In genomic region chr2:220198911-220199310, GRCh38 we compare ENCODE assay signal across 15 cellular contexts.
DNase-seq lines count a peak whose midpoint lies in the region; ATAC-seq, FAIRE-seq and TF ChIP-seq lines count a peak whose summit lies in the region.
"Had no signal": no experiment of that assay in that cellular context is flagged by ENCODE, and none has a peak within 500 bp of the region (broad histone marks: within the 10 kb centered on the region; RNA-seq: fewer than 3 reads in every experiment).

No MANE protein-coding gene starts in this region.

- no peak overlapping the region for H3T11ph ChIP-seq in H9 (ENCODE audit: low read length)

- H3K4ac ChIP-seq in mesenchymal stem cell (ENCODE audit: low read depth in 1 of 2, low read length in 2 of 2), result no peak overlapping the region
- no peak overlapping the region for H3K4ac ChIP-seq in H9 (ENCODE audit: low read depth, low read length)

- H3K9ac ChIP-seq in astrocyte (ENCODE audit: low read length) (no peak overlapping the region), mesenchymal stem cell (ENCODE audit: low read length) (peak overlapping the region; percentile 27), H9 (ENCODE audit: extremely low read depth, insufficient read length, low read length) (no peak overlapping the region)

- H3K27ac Mint-ChIP-seq in astrocyte (ENCODE audit: unreplicated experiment), result no peak overlapping the region
- H3K27ac Mint-ChIP-seq in H9, result peak overlapping the region in 1 of 3 experiments; percentile 70; a peak in 1 of 7 replicates
- H3K27ac Mint-ChIP-seq: activated CD4-positive, alpha-beta T cell treated with anti-CD3 and anti-CD28 coated beads, Interleukin-2, amount 10 ng/mL, durations not matched to agents 7 days and 5 days; dendritic cell treated with granulocyte-macrophage colony-stimulating factor and Interleukin-4, amounts not matched to agents 40 ng/mL and 50 ng/mL, for 4 days had no signal

- no peaks in the 10 kb centered on the region for H3K23me2 ChIP-seq in H9 (ENCODE audit: insufficient read length, low read depth, low read length, poor library complexity, severe bottlenecking)

- H3K27ac ChIP-seq in astrocyte (ENCODE audit: low read depth, low read length), result no peak overlapping the region
- no peak overlapping the region for H3K27ac ChIP-seq in mesenchymal stem cell (ENCODE audit: low read length, poor library complexity, severe bottlenecking)
- no peak overlapping the region for H3K27ac ChIP-seq in H9 (ENCODE audit: insufficient read length, low read depth, low read length)
- H3K27ac ChIP-seq: heart right ventricle, upper lobe of left lung had no signal

- H4K8ac ChIP-seq in mesenchymal stem cell (ENCODE audit: low read length), result no peak overlapping the region
- H4K8ac ChIP-seq in H9 (replicated peaks; ENCODE audit: insufficient read length, low read depth, low read length), result no peak overlapping the region

- H2BK12ac ChIP-seq in mesenchymal stem cell (ENCODE audit: low read length in 2 of 2) (no peak overlapping the region), H9 (ENCODE audit: insufficient read length, low read depth, low read length) (no peak overlapping the region)

- H3K27me3 Mint-ChIP-seq in astrocyte (ENCODE audit: low read depth, unreplicated experiment) (peaks cover 13% of the 10 kb centered on the region), H9 (ENCODE audit: low read depth) (no peaks in the 10 kb centered on the region; the same call in 1 of the 2 replicates)
- H3K27me3 Mint-ChIP-seq: activated CD4-positive, alpha-beta T cell treated with anti-CD3 and anti-CD28 coated beads, Interleukin-2, amount 10 ng/mL, durations not matched to agents 7 days and 5 days; dendritic cell treated with granulocyte-macrophage colony-stimulating factor and Interleukin-4, amounts not matched to agents 40 ng/mL and 50 ng/mL, for 4 days had no signal

- peaks cover 3% of the 10 kb centered on the region for H3K4me1 ChIP-seq in astrocyte (ENCODE audit: insufficient read depth, low read length)
- H3K4me1 ChIP-seq in mesenchymal stem cell (ENCODE audit: control insufficient read depth, insufficient read depth, low read depth, low read length), result no peaks in the 10 kb centered on the region
- no peaks in the 10 kb centered on the region for H3K4me1 ChIP-seq in H9 (ENCODE audit: insufficient read depth, low read length)
- H3K4me1 ChIP-seq: heart right ventricle, upper lobe of left lung had no signal

- H2BK5ac ChIP-seq in mesenchymal stem cell (ENCODE audit: low read depth, low read length, poor library complexity, severe bottlenecking) (no peak overlapping the region), H9 (ENCODE audit: insufficient read length, low read length) (no peak overlapping the region)

- no peak overlapping the region for H3K4me2 ChIP-seq in astrocyte (ENCODE audit: low read length)
- H3K4me2 ChIP-seq in mesenchymal stem cell (ENCODE audit: low read length, poor library complexity, severe bottlenecking), result no peak overlapping the region
- H3K4me2 ChIP-seq in H9 (ENCODE audit: insufficient read depth, insufficient read length, low read length), result no peak overlapping the region

- H3K9me3 Mint-ChIP-seq in astrocyte (ENCODE audit: unreplicated experiment), result peaks cover 11% of the 10 kb centered on the region
- H3K9me3 Mint-ChIP-seq in H9, result peaks cover 17 to 19% of the 10 kb centered on the region in 2 experiments
- H3K9me3 Mint-ChIP-seq: activated CD4-positive, alpha-beta T cell treated with anti-CD3 and anti-CD28 coated beads, Interleukin-2, amount 10 ng/mL, durations not matched to agents 7 days and 5 days had no signal

- H3K27me3 ChIP-seq in astrocyte (ENCODE audit: insufficient read depth, low read length) (no peaks in the 10 kb centered on the region), mesenchymal stem cell (ENCODE audit: control insufficient read depth in 1 of 2, insufficient read depth in 1 of 2, low read length in 2 of 2) (no peaks in the 10 kb centered on the region), H9 (ENCODE audit: insufficient read depth, low read length) (no peaks in the 10 kb centered on the region)
- H3K27me3 ChIP-seq: upper lobe of left lung had no signal

- DNase-seq in AG09309 (ENCODE audit: low read depth) (peak; percentile 77), HS-5 (ENCODE audit: low read depth) (peak; percentile 71), astrocyte (ENCODE audit: low read depth) (peak; percentile 86), mesenchymal stem cell (no peak), H9 (no peak), mucosa of gallbladder (ENCODE audit: low spot score) (no peak)
- DNase-seq: activated CD4-positive, alpha-beta T cell treated with anti-CD3 and anti-CD28 coated beads, Interleukin-2, amount 10 ng/mL, durations not matched to agents 7 days and 5 days; activated effector memory CD4-positive, alpha-beta T cell treated with anti-CD3 and anti-CD28 coated beads, Interleukin-2, amount 50 U/mL, for 16 hours; heart right ventricle; NCI-H524 treated with DMSO at 0.1 percent for 48 hours; retina; upper lobe of left lung had no signal

- H3K4me3 ChIP-seq in AG09309 (ENCODE audit: control insufficient read depth, low read depth, low read length), result no peak overlapping the region
- H3K4me3 ChIP-seq in astrocyte (ENCODE audit: insufficient read depth, low read depth, low read length), result no peak overlapping the region
- H3K4me3 ChIP-seq in mesenchymal stem cell (ENCODE audit: insufficient read depth in 1 of 2, low read depth in 1 of 2, low read length in 2 of 2), result no peak overlapping the region
- H3K4me3 ChIP-seq: heart right ventricle, upper lobe of left lung had no signal

- no peak overlapping the region for H4K91ac ChIP-seq in mesenchymal stem cell (ENCODE audit: low read length)
- no peak overlapping the region for H4K91ac ChIP-seq in H9 (ENCODE audit: insufficient read length, low read depth, low read length)

- WGBS in mesenchymal stem cell, result 94% methylated on average over 7 of the region's 7 CpGs
- no CpG with 5 or more reads among the region's 7 CpGs for WGBS in H9 (ENCODE audit: extremely low coverage, insufficient read length, low lambda C conversion rate)

- H3K79me1 ChIP-seq in mesenchymal stem cell (replicated peaks; ENCODE audit: low read length, poor library complexity, severe bottlenecking) (no peaks in the 10 kb centered on the region), H9 (ENCODE audit: insufficient read depth, low read depth, low read length, poor library complexity, severe bottlenecking) (no peaks in the 10 kb centered on the region)

- no peak overlapping the region for H4K5ac ChIP-seq in H9 (ENCODE audit: insufficient read length, low read depth, low read length)

- H3K18ac ChIP-seq in mesenchymal stem cell (ENCODE audit: low read depth in 1 of 2, low read length in 2 of 2) (no peak overlapping the region), H9 (ENCODE audit: insufficient read length, low read depth, low read length) (no peak overlapping the region)

- no peak overlapping the region for H3K56ac ChIP-seq in H9 (ENCODE audit: insufficient read length, low read depth, low read length)

- H3K14ac ChIP-seq in mesenchymal stem cell (ENCODE audit: low read length in 2 of 2) (no peak overlapping the region), H9 (ENCODE audit: insufficient read depth, low read length) (no peak overlapping the region)

- H3K9me3 ChIP-seq in astrocyte (ENCODE audit: insufficient read depth, low read depth, low read length) (peaks cover 5% of the 10 kb centered on the region), mesenchymal stem cell (ENCODE audit: control insufficient read depth, low read length) (peaks cover 6% of the 10 kb centered on the region), H9 (ENCODE audit: control insufficient read depth, low read depth, low read length) (no peaks in the 10 kb centered on the region)
- H3K9me3 ChIP-seq: upper lobe of left lung had no signal

- ATAC-seq in HG02938 (IDR thresholded peaks at IDR 0.05; ENCODE audit: unreplicated experiment) (no peak), HG03442 (IDR thresholded peaks at IDR 0.05; ENCODE audit: unreplicated experiment) (no peak)

- H4K20me1 ChIP-seq in astrocyte (ENCODE audit: insufficient read depth, low read length) (no peaks in the 10 kb centered on the region), H9 (ENCODE audit: control insufficient read depth, insufficient read depth, insufficient read length) (no peaks in the 10 kb centered on the region)

- no peak overlapping the region for H2AFZ ChIP-seq in astrocyte (ENCODE audit: low read depth, low read length)
- no peak overlapping the region for H2AFZ ChIP-seq in mesenchymal stem cell (ENCODE audit: low read depth, low read length)
- H2AFZ ChIP-seq in H9 (ENCODE audit: low read length), result no peak overlapping the region

- no peak overlapping the region for H3K4me3 Mint-ChIP-seq in astrocyte (ENCODE audit: unreplicated experiment)
- no peak overlapping the region for H3K4me3 Mint-ChIP-seq in H9
- H3K4me3 Mint-ChIP-seq: activated CD4-positive, alpha-beta T cell treated with anti-CD3 and anti-CD28 coated beads, Interleukin-2, amount 10 ng/mL, durations not matched to agents 7 days and 5 days; dendritic cell treated with granulocyte-macrophage colony-stimulating factor and Interleukin-4, amounts not matched to agents 40 ng/mL and 50 ng/mL, for 4 days had no signal

- no peak overlapping the region for H2BK20ac ChIP-seq in H9 (ENCODE audit: low read depth, low read length, poor library complexity, severe bottlenecking)

- peaks cover 2% of the 10 kb centered on the region for H3K4me1 Mint-ChIP-seq in astrocyte (ENCODE audit: low read depth, unreplicated experiment)
- H3K4me1 Mint-ChIP-seq in H9, result no peaks in the 10 kb centered on the region
- H3K4me1 Mint-ChIP-seq: activated CD4-positive, alpha-beta T cell treated with anti-CD3 and anti-CD28 coated beads, Interleukin-2, amount 10 ng/mL, durations not matched to agents 7 days and 5 days had no signal

- no peaks in the 10 kb centered on the region for H3K36me3 Mint-ChIP-seq in astrocyte (ENCODE audit: low read depth, unreplicated experiment)
- H3K36me3 Mint-ChIP-seq in H9 (ENCODE audit: insufficient read depth in 1 of 3, low read depth in 3 of 3), result peaks cover 5 to 18% (median 5%) of the 10 kb centered on the region in 3 experiments; a peak in 6 of 7 replicates

- H3K36me3 ChIP-seq in astrocyte (ENCODE audit: insufficient read depth, low read length), result no peaks in the 10 kb centered on the region
- H3K36me3 ChIP-seq in mesenchymal stem cell (ENCODE audit: control insufficient read depth in 1 of 2, insufficient read depth in 2 of 2, low read depth in 1 of 2, low read length in 2 of 2), result no peaks in the 10 kb centered on the region
- H3K36me3 ChIP-seq: heart right ventricle, upper lobe of left lung had no signal

- no peaks in the 10 kb centered on the region for H3K79me2 ChIP-seq in astrocyte (ENCODE audit: insufficient read depth, low read length)
- H3K79me2 ChIP-seq in H9 (ENCODE audit: insufficient read depth, low read length), result no peaks in the 10 kb centered on the region

- no peak overlapping the region for H2BK15ac ChIP-seq in mesenchymal stem cell (ENCODE audit: low read depth, poor library complexity, severe bottlenecking)
- no peak overlapping the region for H2BK15ac ChIP-seq in H9 (ENCODE audit: low read depth, low read length)

- no peak overlapping the region for H2AK5ac ChIP-seq in mesenchymal stem cell (ENCODE audit: low read length, severe bottlenecking)
- no peak overlapping the region for H2AK5ac ChIP-seq in H9 (ENCODE audit: insufficient read length, low read length)

- no peak overlapping the region for H3K23ac ChIP-seq in mesenchymal stem cell (ENCODE audit: low read length in 2 of 2)
- H3K23ac ChIP-seq in H9 (ENCODE audit: insufficient read length, low read depth, low read length), result no peak overlapping the region

- H2BK120ac ChIP-seq in mesenchymal stem cell (ENCODE audit: low read depth, low read length) (no peak overlapping the region), H9 (ENCODE audit: low read depth, low read length, poor library complexity, severe bottlenecking) (no peak overlapping the region)

- TF ChIP-seq CTCF in AG09309 (IDR thresholded peaks at IDR 0.05; ENCODE audit: control insufficient read depth, insufficient read depth, low read depth, low read length, missing control alignments) (no peak), astrocyte (IDR thresholded peaks at IDR 0.05; ENCODE audit: insufficient read depth, low read depth, low read length) (no peak), H9 (conservative IDR thresholded peaks at IDR 0.05) (no peak)

- FAIRE-seq in astrocyte (lab: Jason Lieb, UNC), result no peak

Comparison
In these comparisons a context has a peak if more than half of its experiments do, and no peak if none do; other contexts are left out.
1. DNase-seq: peak in AG09309 (single experiment), HS-5 (single experiment) and astrocyte (single experiment); none in mesenchymal stem cell (single experiment), H9 (single experiment) and mucosa of gallbladder (single experiment).